1 cellular context compared by ENCODE assay signal in the genomic region with DNA sequence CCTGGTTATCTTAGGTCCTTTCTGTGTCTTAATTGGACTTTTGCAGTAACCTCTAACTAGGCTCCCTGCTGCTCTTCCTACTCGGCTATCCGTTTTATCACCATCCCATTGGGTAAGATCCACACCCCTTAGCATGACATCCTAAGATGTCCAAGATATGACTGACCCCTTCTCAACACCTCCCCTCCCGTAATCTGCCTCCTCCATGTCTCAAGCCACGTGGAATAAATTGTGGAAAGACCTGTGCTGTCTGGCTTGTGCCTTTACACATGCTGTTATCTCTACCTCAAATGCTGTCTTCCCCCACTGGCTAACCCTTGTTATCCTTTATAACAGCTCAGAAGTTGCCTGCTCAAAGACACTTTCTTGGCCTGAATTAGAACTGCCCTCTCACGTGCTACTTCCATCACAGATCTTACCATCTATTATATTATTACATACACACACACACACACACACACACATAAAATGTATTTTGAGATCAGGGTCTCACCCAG.
TF ChIP-seq lines count a peak whose summit lies in the region.

No MANE protein-coding gene starts in this region.

TF ChIP-seq in HEK293, 187 proteins besides CTCF, POLR2A, EP300 and RAD21 (continued from another document):
- TF ChIP-seq ZNF404 (tag by site-specific recombination; IDR thresholded peaks at IDR 0.05) (no peak), ZNF777 (tag by site-specific recombination; IDR thresholded peaks at IDR 0.05; ENCODE audit: borderline replicate concordance) (no peak), ZNF157 (tag by site-specific recombination; IDR thresholded peaks at IDR 0.05) (no peak)
- TF ChIP-seq, protein P1, sequence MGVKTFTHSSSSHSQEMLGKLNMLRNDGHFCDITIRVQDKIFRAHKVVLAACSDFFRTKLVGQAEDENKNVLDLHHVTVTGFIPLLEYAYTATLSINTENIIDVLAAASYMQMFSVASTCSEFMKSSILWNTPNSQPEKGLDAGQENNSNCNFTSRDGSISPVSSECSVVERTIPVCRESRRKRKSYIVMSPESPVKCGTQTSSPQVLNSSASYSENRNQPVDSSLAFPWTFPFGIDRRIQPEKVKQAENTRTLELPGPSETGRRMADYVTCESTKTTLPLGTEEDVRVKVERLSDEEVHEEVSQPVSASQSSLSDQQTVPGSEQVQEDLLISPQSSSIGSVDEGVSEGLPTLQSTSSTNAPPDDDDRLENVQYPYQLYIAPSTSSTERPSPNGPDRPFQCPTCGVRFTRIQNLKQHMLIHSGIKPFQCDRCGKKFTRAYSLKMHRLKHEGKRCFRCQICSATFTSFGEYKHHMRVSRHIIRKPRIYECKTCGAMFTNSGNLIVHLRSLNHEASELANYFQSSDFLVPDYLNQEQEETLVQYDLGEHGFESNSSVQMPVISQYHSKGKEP (tag by site-specific recombination; IDR thresholded peaks at IDR 0.05), result no peak
- TF ChIP-seq, protein P2, sequence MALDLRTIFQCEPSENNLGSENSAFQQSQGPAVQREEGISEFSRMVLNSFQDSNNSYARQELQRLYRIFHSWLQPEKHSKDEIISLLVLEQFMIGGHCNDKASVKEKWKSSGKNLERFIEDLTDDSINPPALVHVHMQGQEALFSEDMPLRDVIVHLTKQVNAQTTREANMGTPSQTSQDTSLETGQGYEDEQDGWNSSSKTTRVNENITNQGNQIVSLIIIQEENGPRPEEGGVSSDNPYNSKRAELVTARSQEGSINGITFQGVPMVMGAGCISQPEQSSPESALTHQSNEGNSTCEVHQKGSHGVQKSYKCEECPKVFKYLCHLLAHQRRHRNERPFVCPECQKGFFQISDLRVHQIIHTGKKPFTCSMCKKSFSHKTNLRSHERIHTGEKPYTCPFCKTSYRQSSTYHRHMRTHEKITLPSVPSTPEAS (tag by site-specific recombination; IDR thresholded peaks at IDR 0.05), result 0 out of 2 replicates have a peak, but pooled peaks have one; percentile 38
